Comparison of ENCODE assay signal across 15 cellular contexts in genomic region chr1:35852241-35852640, GRCh38. TPM values are rescaled to one million over a fixed set of nuclear protein-coding genes. Genes with fewer than 3 reads are reported as not detected.
DNase-seq lines count a peak whose midpoint lies in the region; FAIRE-seq and TF ChIP-seq lines count a peak whose summit lies in the region.
"Had no signal": no experiment of that assay in that cellular context is flagged by ENCODE, and none has a peak within 500 bp of the region (broad histone marks: within the 10 kb centered on the region; RNA-seq: fewer than 3 reads in every experiment).

No MANE protein-coding gene starts in this region.

- H3K9me3 ChIP-seq in small intestine (ENCODE audit: control insufficient read depth, low read depth), result no peaks in the 10 kb centered on the region
- H3K9me3 ChIP-seq in kidney (ENCODE audit: control insufficient read depth in 1 of 2, low read length in 2 of 2), result no peaks in the 10 kb centered on the region
- H3K9me3 ChIP-seq: Caco-2 had no signal

- DNase-seq in small intestine, result peak; percentile 51
- no peak for DNase-seq in kidney
- DNase-seq in NCI-H1092 treated with DMSO at 0.1 percent for 48 hours (lab: John Stamatoyannopoulos, UW), result no peak
- DNase-seq in GM19238 (ENCODE audit: insufficient read length, low spot score), result no peak
- DNase-seq: AML-193, Caco-2, NCI-H1048, NCI-H1694, SHP77 had no signal

- no peak for TF ChIP-seq CTCF in 22Rv1 (IDR thresholded peaks at IDR 0.05)
- TF ChIP-seq CTCF in kidney (IDR thresholded peaks at IDR 0.05; ENCODE audit: borderline replicate concordance, extremely low read depth, insufficient read depth), result no peak

- no peak overlapping the region for H3K9ac ChIP-seq in kidney (ENCODE audit: low read length in 2 of 2)

- no peak for FAIRE-seq in small intestine (lab: Jason Lieb, UNC)
- FAIRE-seq in kidney (lab: Jason Lieb, UNC), result no peak
- FAIRE-seq: GM12878, K562 had no signal

- 15 to 38% (median 31%) methylated on average over 2 of the region's 2 CpGs for WGBS in small intestine, 3 donors

- H3K36me3 ChIP-seq in small intestine (ENCODE audit: control insufficient read depth in 2 of 2, insufficient read depth in 2 of 2, low read length in 2 of 2) (peaks cover 7 to 11% of the 10 kb centered on the region in 2 donors), kidney (ENCODE audit: control insufficient read depth in 1 of 2, insufficient read depth in 2 of 2, low read length in 2 of 2) (peaks cover 13 to 17% of the 10 kb centered on the region in 2 donors)

- no peak overlapping the region for H3K4me3 ChIP-seq in small intestine (ENCODE audit: low read depth in 1 of 2, low read length in 2 of 2)
- no peak overlapping the region for H3K4me3 ChIP-seq in kidney (ENCODE audit: low read length in 2 of 2)
- H3K4me3 ChIP-seq: GM12878, GM23338, K562 had no signal

- H3K4me1 ChIP-seq in small intestine (ENCODE audit: control insufficient read depth in 2 of 2, insufficient read depth in 1 of 2, low read depth in 1 of 2, low read length in 1 of 2) (no peaks in the 10 kb centered on the region), kidney (ENCODE audit: control insufficient read depth in 1 of 2, insufficient read depth in 1 of 2, low read depth in 1 of 2, low read length in 2 of 2) (no peaks in the 10 kb centered on the region)
- H3K4me1 ChIP-seq: Caco-2 had no signal

- H3K27me3 ChIP-seq in layer of hippocampus (ENCODE audit: control insufficient read depth, insufficient read depth, low read length) (no peaks in the 10 kb centered on the region), small intestine (ENCODE audit: control insufficient read depth in 2 of 2, insufficient read depth in 2 of 2, low read length in 2 of 2) (no peaks in the 10 kb centered on the region)

- H3K27ac ChIP-seq in 22Rv1 (peak overlapping the region; percentile 18), angular gyrus (ENCODE audit: low read depth, low read length) (peak overlapping the region; percentile 81), layer of hippocampus (ENCODE audit: low read depth, low read length) (peak overlapping the region; percentile 35), small intestine (ENCODE audit: low read depth in 1 of 2, low read length in 1 of 2) (no peak overlapping the region), kidney (ENCODE audit: low read depth in 2 of 2, low read length in 2 of 2) (no peak overlapping the region)

- intact Hi-C loops in kidney (cut with DNase I), result no loop called here

RNA-seq across cellular contexts. Expression of gene AGO1, which starts 30.8 kb away (rescaled TPM):
- polyA plus RNA-seq in small intestine, result 1 to 10 TPM; 2.4 to 9.1 (median 4.9) TPM
- 21.4 TPM for total RNA-seq in kidney
- polyA plus RNA-seq in kidney (ENCODE audit: insufficient read depth, low read depth, low replicate concordance), result 3.3 TPM

RNA-seq across cellular contexts. Expression of gene AGO4, which starts 44.4 kb away (rescaled TPM):
- polyA plus RNA-seq in small intestine (1 to 10 TPM; 4.3 to 6.8 (median 5.6) TPM), kidney (ENCODE audit: insufficient read depth, low read depth, low replicate concordance) (3.3 TPM)
- 12.2 TPM for total RNA-seq in kidney

Comparison
In these comparisons a context has a peak if more than half of its experiments do, and no peak if none do; other contexts are left out.
1. H3K27ac ChIP-seq: peak in 22Rv1 (single experiment), angular gyrus (single experiment) and layer of hippocampus (single experiment); none in small intestine (0 of 2) and kidney (0 of 2).